ENCODE assay signal across 34 cellular contexts in the genomic region with DNA sequence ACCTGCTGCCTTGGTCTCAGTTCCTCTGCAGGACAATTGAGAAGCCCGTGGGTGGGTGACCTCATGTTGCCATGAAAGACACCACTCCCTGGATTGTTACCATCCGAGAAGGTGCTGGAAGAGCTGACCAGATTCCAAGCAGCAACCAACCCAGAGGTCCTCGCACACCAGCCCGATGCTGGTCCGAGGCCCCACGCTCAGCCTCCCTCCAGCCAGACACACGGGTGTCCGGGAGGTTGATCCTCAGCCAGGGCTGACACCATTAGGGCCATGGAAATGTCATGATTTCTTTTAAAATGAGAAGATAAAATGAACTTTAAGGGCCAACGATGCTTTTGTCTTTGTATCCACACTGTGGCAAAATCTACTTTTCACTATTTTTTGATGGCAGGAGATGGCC.
"Had no signal": no experiment of that assay in that cellular context is flagged by ENCODE, and none has a peak within 500 bp of the region (broad histone marks: within the 10 kb centered on the region; RNA-seq: fewer than 3 reads in every experiment).

No MANE protein-coding gene starts in this region.

- H3K4me3 Mint-ChIP-seq: activated B cell treated with CpG ODN at 0.5 μM for 24 hours; activated CD4-positive, alpha-beta memory T cell treated with anti-CD3 and anti-CD28 coated beads for 36 hours; activated CD4-positive, alpha-beta T cell treated with anti-CD3 and anti-CD28 coated beads, Interleukin-2, amount 10 ng/mL, durations not matched to agents 24 days and 14 days; activated CD8-positive, alpha-beta T cell treated with anti-CD3 and anti-CD28 coated beads for 36 hours; activated naive CD4-positive, alpha-beta T cell treated with anti-CD3 and anti-CD28 coated beads for 36 hours; activated naive CD4-positive, alpha-beta T cell treated with anti-CD3 and anti-CD28 coated beads, Interleukin-2, amount 50 U/mL, for 24 hours; activated naive CD8-positive, alpha-beta T cell; activated naive CD8-positive, alpha-beta T cell treated with anti-CD3 and anti-CD28 coated beads, Interleukin-2, amount 10 ng/mL, durations not matched to agents 7 days and 5 days; activated naive CD8-positive, alpha-beta T cell treated with anti-CD3 and anti-CD28 coated beads, Interleukin-2, amount 50 U/mL, for 24 hours; activated T-cell treated with anti-CD3 and anti-CD28 coated beads, Interleukin-2, amount 50 U/mL, for 4 hours; activated T-cell treated with anti-CD3 and anti-CD28 coated beads, Interleukin-2, amount 50 U/mL, for 72 hours; activated T-helper 1 cell treated with anti-CD3 and anti-CD28 coated beads, Interleukin-12 subunit alpha, Interleukin-12 subunit beta, Interleukin-2, Interleukin-4 antibody, amounts not matched to agents 30 ng/mL and 10 ng/mL and 1 ng/mL, durations not matched to agents 14 hours and 24 hours and 36 hours; activated T-helper 17 cell treated with anti-CD3 and anti-CD28 coated beads, Interleukin-2, amount 50 U/mL, for 72 hours; brain; T-helper 1 cell treated with Interleukin-12 subunit alpha and Interleukin-12 subunit beta and Interleukin-4 antibody, amounts not matched to agents 30 μg/mL and 1 μg/mL, for 36 hours; T-helper 2 cell treated with Interferon-gamma antibody and Interleukin-4, amounts not matched to agents 5 μg/mL and 100 μg/mL, for 36 hours had no signal

- H3K4me1 ChIP-seq: ascending aorta had no signal

- H3K27ac Mint-ChIP-seq: activated B cell treated with CpG ODN at 0.5 μM for 24 hours; activated CD4-positive, alpha-beta memory T cell treated with anti-CD3 and anti-CD28 coated beads for 36 hours; activated CD4-positive, alpha-beta T cell treated with anti-CD3 and anti-CD28 coated beads, Interleukin-2, amount 10 ng/mL, durations not matched to agents 24 days and 14 days; activated CD8-positive, alpha-beta T cell treated with anti-CD3 and anti-CD28 coated beads for 36 hours; activated naive CD4-positive, alpha-beta T cell treated with anti-CD3 and anti-CD28 coated beads for 36 hours; activated naive CD4-positive, alpha-beta T cell treated with anti-CD3 and anti-CD28 coated beads, Interleukin-2, amount 50 U/mL, for 24 hours; activated naive CD8-positive, alpha-beta T cell; activated naive CD8-positive, alpha-beta T cell treated with anti-CD3 and anti-CD28 coated beads, Interleukin-2, amount 10 ng/mL, durations not matched to agents 7 days and 5 days; activated naive CD8-positive, alpha-beta T cell treated with anti-CD3 and anti-CD28 coated beads, Interleukin-2, amount 50 U/mL, for 24 hours; activated T-cell treated with anti-CD3 and anti-CD28 coated beads, Interleukin-2, amount 50 U/mL, for 72 hours; activated T-helper 1 cell treated with anti-CD3 and anti-CD28 coated beads, Interleukin-12 subunit alpha, Interleukin-12 subunit beta, Interleukin-2, Interleukin-4 antibody, amounts not matched to agents 30 ng/mL and 10 ng/mL and 1 ng/mL, durations not matched to agents 14 hours and 24 hours and 36 hours; activated T-helper 17 cell treated with anti-CD3 and anti-CD28 coated beads, Interleukin-2, amount 50 U/mL, for 72 hours; brain; T-helper 1 cell treated with Interleukin-12 subunit alpha and Interleukin-12 subunit beta and Interleukin-4 antibody, amounts not matched to agents 30 μg/mL and 1 μg/mL, for 36 hours; T-helper 2 cell treated with Interferon-gamma antibody and Interleukin-4, amounts not matched to agents 5 μg/mL and 100 μg/mL, for 36 hours had no signal

- H3K36me3 Mint-ChIP-seq: activated CD4-positive, alpha-beta memory T cell treated with anti-CD3 and anti-CD28 coated beads for 36 hours; activated naive CD4-positive, alpha-beta T cell treated with anti-CD3 and anti-CD28 coated beads, Interleukin-2, amount 50 U/mL, for 24 hours; activated naive CD8-positive, alpha-beta T cell; activated naive CD8-positive, alpha-beta T cell treated with anti-CD3 and anti-CD28 coated beads, Interleukin-2, amount 10 ng/mL, durations not matched to agents 7 days and 5 days; brain had no signal

- H3K27ac ChIP-seq: ascending aorta, cardiac muscle cell, VCaP had no signal

- H3K36me3 ChIP-seq: ascending aorta, cardiac muscle cell had no signal

- DNase-seq: activated B cell treated with CpG ODN at 0.5 μM for 24 hours; activated CD4-positive, alpha-beta memory T cell treated with anti-CD3 and anti-CD28 coated beads for 36 hours; activated CD4-positive, alpha-beta T cell treated with anti-CD3 and anti-CD28 coated beads for 4 hours; activated CD4-positive, alpha-beta T cell treated with anti-CD3 and anti-CD28 coated beads, Interleukin-2, amount 10 ng/mL, durations not matched to agents 24 days and 14 days; activated CD4-positive, alpha-beta T cell treated with anti-CD3 and anti-CD28 coated beads, Interleukin-2, amount 50 U/mL, for 1 hour; activated CD4-positive, alpha-beta T cell treated with anti-CD3 and anti-CD28 coated beads, Interleukin-2, amount 50 U/mL, for 4 hours; activated CD4-positive, CD25-positive, alpha-beta regulatory T cell treated with anti-CD3 and anti-CD28 coated beads, Interleukin-2, amount 50 U/mL, for 72 hours; activated CD8-positive, alpha-beta memory T cell treated with anti-CD3 and anti-CD28 coated beads, Interleukin-2, amount 50 U/mL, for 4 hours; activated CD8-positive, alpha-beta T cell treated with anti-CD3 and anti-CD28 coated beads for 36 hours; activated gamma-delta T cell; activated naive CD4-positive, alpha-beta T cell treated with anti-CD3 and anti-CD28 coated beads for 36 hours; activated naive CD8-positive, alpha-beta T cell treated with anti-CD3 and anti-CD28 coated beads, Interleukin-2, amount 10 ng/mL, durations not matched to agents 7 days and 5 days; activated naive CD8-positive, alpha-beta T cell treated with anti-CD3 and anti-CD28 coated beads, Interleukin-2, amount 50 U/mL, for 24 hours; activated T-cell treated with anti-CD3 and anti-CD28 coated beads for 4 hours; activated T-cell treated with anti-CD3 and anti-CD28 coated beads, Interleukin-2, amount 50 U/mL, for 1 hour; activated T-cell treated with anti-CD3 and anti-CD28 coated beads, Interleukin-2, amount 50 U/mL, for 4 hours; activated T-cell treated with anti-CD3 and anti-CD28 coated beads, Interleukin-2, amount 50 U/mL, for 72 hours; amygdala; anterior cingulate cortex; central memory CD4-positive, alpha-beta T cell; SW 1271; T-helper 1 cell; T-helper 2 cell; T-helper 9 cell had no signal

- H3K27me3 ChIP-seq: ascending aorta had no signal

- H3K4me1 Mint-ChIP-seq: activated CD4-positive, alpha-beta T cell treated with anti-CD3 and anti-CD28 coated beads, Interleukin-2, amount 10 ng/mL, durations not matched to agents 24 days and 14 days; activated naive CD4-positive, alpha-beta T cell treated with anti-CD3 and anti-CD28 coated beads, Interleukin-2, amount 50 U/mL, for 24 hours; activated naive CD8-positive, alpha-beta T cell treated with anti-CD3 and anti-CD28 coated beads, Interleukin-2, amount 10 ng/mL, durations not matched to agents 7 days and 5 days; activated naive CD8-positive, alpha-beta T cell treated with anti-CD3 and anti-CD28 coated beads, Interleukin-2, amount 50 U/mL, for 24 hours; activated T-helper 17 cell treated with anti-CD3 and anti-CD28 coated beads, Interleukin-2, amount 50 U/mL, for 72 hours had no signal

- H3K9me3 ChIP-seq: ascending aorta had no signal

- H3K9me3 Mint-ChIP-seq: activated B cell treated with CpG ODN at 0.5 μM for 24 hours; activated CD4-positive, alpha-beta memory T cell treated with anti-CD3 and anti-CD28 coated beads for 36 hours; activated CD4-positive, alpha-beta T cell treated with anti-CD3 and anti-CD28 coated beads, Interleukin-2, amount 10 ng/mL, durations not matched to agents 24 days and 14 days; activated CD8-positive, alpha-beta T cell treated with anti-CD3 and anti-CD28 coated beads for 36 hours; activated naive CD4-positive, alpha-beta T cell treated with anti-CD3 and anti-CD28 coated beads for 36 hours; activated naive CD4-positive, alpha-beta T cell treated with anti-CD3 and anti-CD28 coated beads, Interleukin-2, amount 50 U/mL, for 24 hours; activated naive CD8-positive, alpha-beta T cell treated with anti-CD3 and anti-CD28 coated beads, Interleukin-2, amount 10 ng/mL, durations not matched to agents 7 days and 5 days; activated naive CD8-positive, alpha-beta T cell treated with anti-CD3 and anti-CD28 coated beads, Interleukin-2, amount 50 U/mL, for 24 hours; activated T-cell treated with anti-CD3 and anti-CD28 coated beads, Interleukin-2, amount 50 U/mL, for 4 hours; activated T-cell treated with anti-CD3 and anti-CD28 coated beads, Interleukin-2, amount 50 U/mL, for 72 hours; activated T-helper 1 cell treated with anti-CD3 and anti-CD28 coated beads, Interleukin-12 subunit alpha, Interleukin-12 subunit beta, Interleukin-2, Interleukin-4 antibody, amounts not matched to agents 30 ng/mL and 10 ng/mL and 1 ng/mL, durations not matched to agents 14 hours and 24 hours and 36 hours; activated T-helper 17 cell treated with anti-CD3 and anti-CD28 coated beads, Interleukin-2, amount 50 U/mL, for 72 hours; T-helper 1 cell treated with Interleukin-12 subunit alpha and Interleukin-12 subunit beta and Interleukin-4 antibody, amounts not matched to agents 30 μg/mL and 1 μg/mL, for 36 hours; T-helper 2 cell treated with Interferon-gamma antibody and Interleukin-4, amounts not matched to agents 5 μg/mL and 100 μg/mL, for 36 hours had no signal

- H3K4me3 ChIP-seq: ascending aorta, cardiac muscle cell had no signal
